8 cellular contexts compared by ENCODE assay signal in genomic region chr11:94171693-94172440, GRCh38. TPM values are rescaled to one million over a fixed set of nuclear protein-coding genes. Genes with fewer than 3 reads are reported as not detected.
DNase-seq lines count a peak whose midpoint lies in the region; ATAC-seq and TF ChIP-seq lines count a peak whose summit lies in the region.

No MANE protein-coding gene starts in this region.

- no peak for TF ChIP-seq POLR2A in spleen (IDR thresholded peaks at IDR 0.05)

- ATAC-seq in GM19351 (IDR thresholded peaks at IDR 0.05; ENCODE audit: unreplicated experiment), result peak; percentile 80
- ATAC-seq in HG03097 (IDR thresholded peaks at IDR 0.05; ENCODE audit: low FRiP score, unreplicated experiment), result no peak

- H3K27ac ChIP-seq in spleen, result no peak overlapping the region

- 62 to 83% (median 71%) methylated on average over 8 of the region's 8 CpGs for WGBS in spleen, 5 donors

- no peaks in the 10 kb centered on the region for H3K27me3 ChIP-seq in spleen (replicated peaks in 1 of 7)

- H3K4me1 ChIP-seq in spleen, result peaks cover 0 to 4% (median 0%) of the 10 kb centered on the region in 6 donors

- intact Hi-C loops in spleen (cut with DNase I; ENCODE audit: low total_unique reads), result no loop called here

- H3K4me3 ChIP-seq in LNCaP clone FGC (ENCODE audit: low read depth, low read length) (no peak overlapping the region), fibroblast of villous mesenchyme (ENCODE audit: low read depth, low read length) (no peak overlapping the region), spleen (no peak overlapping the region)

- peak; percentile 67 for TF ChIP-seq CTCF in LNCaP clone FGC (IDR thresholded peaks at IDR 0.05; ENCODE audit: control insufficient read depth, extremely low read depth, insufficient read depth)
- TF ChIP-seq CTCF in fibroblast of villous mesenchyme (IDR thresholded peaks at IDR 0.05; ENCODE audit: insufficient read depth, low read depth, low read length), result peak; percentile 92
- TF ChIP-seq CTCF in spleen (IDR thresholded peaks at IDR 0.05 in 8 of 11, conservative IDR thresholded peaks at IDR 0.05 in 3 of 11), result peak in 8 of 11 experiments; percentile 24 to 57 (median 47)

- H3K9me3 ChIP-seq in spleen, result peaks cover 0 to 1% (median 0%) of the 10 kb centered on the region in 8 donors

- H3K36me3 ChIP-seq in spleen, result peaks cover 0 to 14% (median 0%) of the 10 kb centered on the region in 6 donors

- DNase-seq in COR-L47 (lab: John Stamatoyannopoulos, UW), result peak; percentile 48
- no peak for DNase-seq in LNCaP clone FGC (ENCODE audit: low read depth)
- peak; percentile 12 to 19 for DNase-seq in activated CD4-positive, alpha-beta T cell treated with anti-CD3 and anti-CD28 coated beads, Interleukin-2, amount 50 U/mL, for 4 hours
- DNase-seq in fibroblast of villous mesenchyme (ENCODE audit: low read depth), result peak; percentile 60
- no peak for DNase-seq in spleen
- no peak for DNase-seq in A172 (ENCODE audit: low spot score)

RNA-seq across cellular contexts. Expression of gene PANX1, which starts 43.2 kb away (rescaled TPM):
- total RNA-seq in fibroblast of villous mesenchyme, result 87.9 and 92.4 TPM in 2 replicates
- 10 to 100 TPM in 6 of 7 donors, 1 to 10 TPM in 1; 9.3 to 15.1 (median 13.5) TPM for total RNA-seq in spleen
- 1 to 10 TPM; 1.6 to 3.7 (median 2.5) TPM for polyA plus RNA-seq in spleen
- total RNA-seq in A172 (2014; rRNA removed; shearing (Covaris generic)), result 37.9 and 40.0 TPM in 2 replicates

Comparison
In these comparisons a context has a peak if more than half of its experiments do, and no peak if none do; other contexts are left out.
1. DNase-seq: peak in COR-L47 (single experiment), activated CD4-positive, alpha-beta T cell treated with anti-CD3 and anti-CD28 coated beads, Interleukin-2, amount 50 U/mL, for 4 hours (2 of 2) and fibroblast of villous mesenchyme (single experiment); none in LNCaP clone FGC (single experiment), spleen (single experiment) and A172 (single experiment).
2. Peak in every context shown above with its lines, with median percentiles within 50 percentile points of each other: CTCF ChIP-seq.